Comparison of ENCODE assay signal across 22 cellular contexts in genomic region chr7:117173001-117173400, GRCh38.
"Had no signal": no experiment of that assay in that cellular context is flagged by ENCODE, and none has a peak within 500 bp of the region (broad histone marks: within the 10 kb centered on the region; RNA-seq: fewer than 3 reads in every experiment).

No MANE protein-coding gene starts in this region.

- H3K4me1 Mint-ChIP-seq: memory B cell; naive thymus-derived CD4-positive, alpha-beta T cell; neural crest cell had no signal

- DNase-seq: activated gamma-delta T cell treated with Interleukin-2 at 50 U/mL for 16 hours; activated T-cell treated with anti-CD3 and anti-CD28 coated beads, Interleukin-2, amount 50 U/mL, for 1 hour; effector CD4-positive, alpha-beta T cell; erythroblast; glutamatergic neuron; hippocampal formation; naive thymus-derived CD4-positive, alpha-beta T cell; retina; spleen; stimulated activated CD4-positive, alpha-beta T cell treated with anti-CD3 and anti-CD28 coated beads, Interleukin-4, amount 100 ng/mL, for 1 hour; stimulated activated naive CD4-positive, alpha-beta T cell; T1000 had no signal

- H3K27me3 Mint-ChIP-seq: memory B cell; naive thymus-derived CD4-positive, alpha-beta T cell; type B pancreatic cell had no signal

- H3K9me3 Mint-ChIP-seq: activated naive CD4-positive, alpha-beta T cell treated with anti-CD3 and anti-CD28 coated beads, Interleukin-2, amount 50 U/mL, for 72 hours; memory B cell; neural crest cell; T-helper 1 cell treated with Interleukin-12 subunit alpha and Interleukin-12 subunit beta and Interleukin-4 antibody, amounts not matched to agents 30 μg/mL and 1 μg/mL, for 36 hours; type B pancreatic cell; WTC11 had no signal

- H3K4me3 Mint-ChIP-seq: memory B cell; naive thymus-derived CD4-positive, alpha-beta T cell; neural crest cell; T-helper 1 cell treated with Interleukin-12 subunit alpha and Interleukin-12 subunit beta and Interleukin-4 antibody, amounts not matched to agents 30 μg/mL and 1 μg/mL, for 36 hours; type B pancreatic cell; WTC11 had no signal

- H3K9me3 ChIP-seq: ascending aorta, spleen, thoracic aorta had no signal

- ATAC-seq: activated naive CD4-positive, alpha-beta T cell treated with anti-CD3 and anti-CD28 coated beads, Interleukin-2, amount 50 U/mL, for 72 hours; naive thymus-derived CD4-positive, alpha-beta T cell; WTC11 had no signal

- H3K27ac Mint-ChIP-seq: activated naive CD4-positive, alpha-beta T cell treated with anti-CD3 and anti-CD28 coated beads, Interleukin-2, amount 50 U/mL, for 72 hours; memory B cell; naive thymus-derived CD4-positive, alpha-beta T cell; T-helper 1 cell treated with Interleukin-12 subunit alpha and Interleukin-12 subunit beta and Interleukin-4 antibody, amounts not matched to agents 30 μg/mL and 1 μg/mL, for 36 hours; type B pancreatic cell; WTC11 had no signal

- H3K36me3 Mint-ChIP-seq: WTC11 had no signal

- H3K27me3 ChIP-seq: ascending aorta, spleen had no signal

- H3K4me3 ChIP-seq: ascending aorta, spleen, thoracic aorta had no signal

- FAIRE-seq: frontal cortex, islet of Langerhans had no signal

- H3K27ac ChIP-seq: ascending aorta, spleen had no signal

- H3K4me1 ChIP-seq: spleen had no signal
